Comparison of ENCODE assay signal across 1 cellular context in genomic region chr17:74465378-74466110, GRCh38.
TF ChIP-seq lines count a peak whose summit lies in the region.

No MANE protein-coding gene starts in this region.

TF ChIP-seq in GM23338, 12 proteins besides CTCF, POLR2A, EP300 and RAD21:
- no peak for TF ChIP-seq ZNF331 (CRISPR knock-in tag; IDR thresholded peaks at IDR 0.05; ENCODE audit: low read depth)
- TF ChIP-seq ZNF462 (CRISPR knock-in tag; IDR thresholded peaks at IDR 0.05): no peak
- TF ChIP-seq EZH2 (IDR thresholded peaks at IDR 0.05; ENCODE audit: low read depth, unreplicated experiment): no peak
- no peak for TF ChIP-seq STAT1 (IDR thresholded peaks at IDR 0.05; ENCODE audit: unreplicated experiment)
- TF ChIP-seq NANOG (IDR thresholded peaks at IDR 0.05; ENCODE audit: borderline replicate concordance): no peak
- TF ChIP-seq CREB1 (CRISPR knock-in tag; IDR thresholded peaks at IDR 0.05; ENCODE audit: low read depth): no peak
- no peak for TF ChIP-seq ETS1 (IDR thresholded peaks at IDR 0.05)
- TF ChIP-seq REST (IDR thresholded peaks at IDR 0.05; ENCODE audit: unreplicated experiment): no peak
- no peak for TF ChIP-seq ZNF114 (CRISPR knock-in tag; IDR thresholded peaks at IDR 0.05)
- no peak for TF ChIP-seq POLR2AphosphoS5 (IDR thresholded peaks at IDR 0.05; ENCODE audit: low read depth)
- TF ChIP-seq JUNB (IDR thresholded peaks at IDR 0.05; ENCODE audit: unreplicated experiment): no peak
- no peak for TF ChIP-seq EZH2phosphoT487 (IDR thresholded peaks at IDR 0.05; ENCODE audit: unreplicated experiment)
